2 cellular contexts compared by ENCODE assay signal in the genomic region with DNA sequence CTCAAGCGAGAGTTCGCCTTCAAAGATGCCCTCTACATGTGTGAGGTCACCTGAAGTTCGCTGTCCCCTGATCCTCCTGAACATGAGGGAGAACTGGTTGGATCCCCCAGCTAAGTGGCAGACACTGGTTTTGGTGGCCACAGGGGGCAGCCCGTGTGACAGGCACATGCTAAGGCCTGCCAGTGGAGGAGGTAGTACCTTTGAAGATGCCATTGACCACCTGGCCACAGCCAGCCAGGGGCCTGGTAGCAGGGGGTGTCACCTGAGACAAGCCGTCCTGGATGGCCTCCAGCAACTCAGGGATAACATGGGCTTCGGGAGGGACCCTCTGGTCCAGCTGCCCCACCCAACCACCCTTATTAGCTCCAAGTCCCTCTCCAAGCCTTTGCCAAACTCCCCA.
TF ChIP-seq lines count a peak whose summit lies in the region.

No MANE protein-coding gene starts in this region.

TF ChIP-seq in A549, 52 proteins besides CTCF, POLR2A, EP300 and RAD21:
- TF ChIP-seq, protein P1, sequence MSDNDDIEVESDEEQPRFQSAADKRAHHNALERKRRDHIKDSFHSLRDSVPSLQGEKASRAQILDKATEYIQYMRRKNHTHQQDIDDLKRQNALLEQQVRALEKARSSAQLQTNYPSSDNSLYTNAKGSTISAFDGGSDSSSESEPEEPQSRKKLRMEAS (IDR thresholded peaks at IDR 0.05) = peak; percentile 58; the same call in 1 of the 2 replicates
- TF ChIP-seq, protein P2, sequence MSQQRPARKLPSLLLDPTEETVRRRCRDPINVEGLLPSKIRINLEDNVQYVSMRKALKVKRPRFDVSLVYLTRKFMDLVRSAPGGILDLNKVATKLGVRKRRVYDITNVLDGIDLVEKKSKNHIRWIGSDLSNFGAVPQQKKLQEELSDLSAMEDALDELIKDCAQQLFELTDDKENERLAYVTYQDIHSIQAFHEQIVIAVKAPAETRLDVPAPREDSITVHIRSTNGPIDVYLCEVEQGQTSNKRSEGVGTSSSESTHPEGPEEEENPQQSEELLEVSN (IDR thresholded peaks at IDR 0.05; ENCODE audit: borderline replicate concordance, low read depth) = peak; percentile 73
- no peak for TF ChIP-seq NFE2L2 (conservative IDR thresholded peaks at IDR 0.05; ENCODE audit: low read length)
- TF ChIP-seq PHF8 (IDR thresholded peaks at IDR 0.05; ENCODE audit: borderline replicate concordance, low read depth) = no peak
- no peak for TF ChIP-seq BHLHE40 (IDR thresholded peaks at IDR 0.05; ENCODE audit: low read depth, low read length)

TF ChIP-seq in HCT116, 20 proteins besides CTCF, POLR2A, EP300 and RAD21:
- TF ChIP-seq EZH2phosphoT487 (IDR thresholded peaks at IDR 0.05; ENCODE audit: borderline replicate concordance) (no peak), ZFX (IDR thresholded peaks at IDR 0.05) (0 out of 2 replicates have a peak, but pooled peaks have one; percentile 12)
- TF ChIP-seq, protein P1 (IDR thresholded peaks at IDR 0.05) = peak; percentile 47; the same call in 1 of the 2 replicates
TF ChIP-seq in HCT116: peak in this region for 2.
